19 cellular contexts compared by ENCODE assay signal in genomic region chr1:3105167-3105863, GRCh38. TPM values are rescaled to one million over a fixed set of nuclear protein-coding genes. Genes with fewer than 3 reads are reported as not detected.
DNase-seq lines count a peak whose midpoint lies in the region; ATAC-seq and TF ChIP-seq lines count a peak whose summit lies in the region.
"Had no signal": no experiment of that assay in that cellular context is flagged by ENCODE, and none has a peak within 500 bp of the region (broad histone marks: within the 10 kb centered on the region; RNA-seq: fewer than 3 reads in every experiment).

No MANE protein-coding gene starts in this region.

- H3K4me3 ChIP-seq in body of pancreas: no peak overlapping the region
- H3K4me3 ChIP-seq: PC-9, testis had no signal

- H3K27ac ChIP-seq in body of pancreas: peak overlapping the region; percentile 15 to 74 (median 44)
- H3K27ac ChIP-seq: PC-9, testis had no signal

- no peak for TF ChIP-seq CTCF in body of pancreas (IDR thresholded peaks at IDR 0.05)

- WGBS in body of pancreas, 2 donors: 58 to 78% methylated on average over 11 to 24 of the region's 24 CpGs

- H3K9me3 Mint-ChIP-seq in activated CD4-positive, alpha-beta T cell treated with anti-CD3 and anti-CD28 coated beads for 36 hours (ENCODE audit: low read depth): no peaks in the 10 kb centered on the region
- H3K9me3 Mint-ChIP-seq: activated CD4-positive, alpha-beta T cell treated with anti-CD3 and anti-CD28 coated beads, Interleukin-2, amount 10 ng/mL, durations not matched to agents 7 days and 5 days; activated T-helper 2 cell treated with anti-CD3 and anti-CD28 coated beads, Interferon-gamma antibody, Interleukin-2, Interleukin-4, amounts not matched to agents 10 μg/mL and 5 μg/mL and 100 μg/mL, durations not matched to agents 14 hours and 24 hours and 36 hours; CD4-positive, alpha-beta T cell; central memory CD8-positive, alpha-beta T cell had no signal

- CTCF ChIA-PET in HEK293T (lab: Yijun Ruan, JAX): no interaction called here
- CTCF ChIA-PET in activated CD4-positive, alpha-beta T cell treated with anti-CD3 and anti-CD28 coated beads for 36 hours (lab: Charles Lee): no interaction called here

- H3K27me3 ChIP-seq in body of pancreas: no peaks in the 10 kb centered on the region
- H3K27me3 ChIP-seq: testis had no signal

- H3K4me1 ChIP-seq in body of pancreas: peaks cover 31% of the 10 kb centered on the region

- intact Hi-C loops in body of pancreas (cut with DNase I) (no loop called here), left cardiac atrium (cut with DNase I) (no loop called here)
- intact Hi-C loops in activated CD4-positive, alpha-beta T cell treated with anti-CD3 and anti-CD28 coated beads for 36 hours (cut with DNase I, micrococcal nuclease): no loop called here

- POLR2A ChIA-PET in HEK293T (lab: Yijun Ruan, JAX): interaction anchor here (1.2 kb wide), 1 partner anchor 130 kb away, joined by 3 read pairs; no protein-coding TSS in a partner anchor
- POLR2A ChIA-PET in activated CD4-positive, alpha-beta T cell treated with anti-CD3 and anti-CD28 coated beads for 36 hours (lab: Charles Lee): no interaction called here

- no peaks in the 10 kb centered on the region for H3K36me3 Mint-ChIP-seq in activated CD4-positive, alpha-beta T cell treated with anti-CD3 and anti-CD28 coated beads for 36 hours (ENCODE audit: low read depth)
- H3K36me3 Mint-ChIP-seq: naive thymus-derived CD4-positive, alpha-beta T cell had no signal

- no peaks in the 10 kb centered on the region for H3K4me1 Mint-ChIP-seq in activated CD4-positive, alpha-beta T cell treated with anti-CD3 and anti-CD28 coated beads for 36 hours
- H3K4me1 Mint-ChIP-seq: activated CD4-positive, alpha-beta T cell treated with anti-CD3 and anti-CD28 coated beads, Interleukin-2, amount 10 ng/mL, durations not matched to agents 7 days and 5 days; central memory CD8-positive, alpha-beta T cell; naive thymus-derived CD4-positive, alpha-beta T cell had no signal

- ATAC-seq in body of pancreas: peak; percentile 79
- no peak for ATAC-seq in activated CD4-positive, alpha-beta T cell treated with anti-CD3 and anti-CD28 coated beads for 36 hours
- ATAC-seq in HG03135 (IDR thresholded peaks at IDR 0.05; ENCODE audit: unreplicated experiment): no peak
- no peak for ATAC-seq in left cardiac atrium
- ATAC-seq: naive thymus-derived CD4-positive, alpha-beta T cell had no signal

- H3K4me3 Mint-ChIP-seq in activated CD4-positive, alpha-beta T cell treated with anti-CD3 and anti-CD28 coated beads for 36 hours: no peak overlapping the region
- H3K4me3 Mint-ChIP-seq: activated CD4-positive, alpha-beta T cell treated with anti-CD3 and anti-CD28 coated beads, Interleukin-2, amount 10 ng/mL, durations not matched to agents 7 days and 5 days; CD4-positive, alpha-beta T cell; central memory CD8-positive, alpha-beta T cell; HFFc6; naive thymus-derived CD4-positive, alpha-beta T cell had no signal

- no peaks in the 10 kb centered on the region for H3K27me3 Mint-ChIP-seq in activated CD4-positive, alpha-beta T cell treated with anti-CD3 and anti-CD28 coated beads for 36 hours
- H3K27me3 Mint-ChIP-seq: activated CD4-positive, alpha-beta T cell treated with anti-CD3 and anti-CD28 coated beads, Interleukin-2, amount 10 ng/mL, durations not matched to agents 7 days and 5 days; CD4-positive, alpha-beta T cell had no signal

- no peak overlapping the region for H3K27ac Mint-ChIP-seq in activated CD4-positive, alpha-beta T cell treated with anti-CD3 and anti-CD28 coated beads for 36 hours
- H3K27ac Mint-ChIP-seq: activated CD4-positive, alpha-beta T cell treated with anti-CD3 and anti-CD28 coated beads, Interleukin-2, amount 10 ng/mL, durations not matched to agents 7 days and 5 days; activated T-helper 2 cell treated with anti-CD3 and anti-CD28 coated beads, Interferon-gamma antibody, Interleukin-2, Interleukin-4, amounts not matched to agents 10 μg/mL and 5 μg/mL and 100 μg/mL, durations not matched to agents 14 hours and 24 hours and 36 hours; CD4-positive, alpha-beta T cell; HFFc6; naive thymus-derived CD4-positive, alpha-beta T cell had no signal

- no peaks in the 10 kb centered on the region for H3K36me3 ChIP-seq in body of pancreas (replicated peaks in 1 of 2; ENCODE audit: insufficient read depth in 1 of 2, low read depth in 2 of 2)

- no peaks in the 10 kb centered on the region for H3K9me3 ChIP-seq in body of pancreas
- H3K9me3 ChIP-seq: testis had no signal

- TF ChIP-seq POLR2A in body of pancreas (IDR thresholded peaks at IDR 0.05): no peak

- peak; percentile 14 for DNase-seq in HEK293T (ENCODE audit: extremely low spot score)
- peak; percentile 37 to 58 (median 41) for DNase-seq in body of pancreas
- DNase-seq in inferior parietal cortex (ENCODE audit: extremely low spot score): peak; percentile 24
- DNase-seq in retina: peak; percentile 85
- DNase-seq in activated CD4-positive, alpha-beta T cell treated with anti-CD3 and anti-CD28 coated beads for 36 hours: no peak
- DNase-seq in GDM1 (lab: John Stamatoyannopoulos, UW): no peak
- no peak for DNase-seq in left cardiac atrium
- DNase-seq: activated CD4-positive, alpha-beta T cell treated with anti-CD3 and anti-CD28 coated beads, Interleukin-2, amount 10 ng/mL, durations not matched to agents 7 days and 5 days; CD4-positive, alpha-beta T cell; HFFc6; MV-4-11; naive thymus-derived CD4-positive, alpha-beta T cell; NCI-H345; PC-9; small intestine; testis had no signal

TF ChIP-seq in HEK293T, 16 proteins besides CTCF, POLR2A, EP300 and RAD21:
- no peak for TF ChIP-seq HDGF (IDR thresholded peaks at IDR 0.05; ENCODE audit: borderline replicate concordance)
- TF ChIP-seq, protein P1, sequence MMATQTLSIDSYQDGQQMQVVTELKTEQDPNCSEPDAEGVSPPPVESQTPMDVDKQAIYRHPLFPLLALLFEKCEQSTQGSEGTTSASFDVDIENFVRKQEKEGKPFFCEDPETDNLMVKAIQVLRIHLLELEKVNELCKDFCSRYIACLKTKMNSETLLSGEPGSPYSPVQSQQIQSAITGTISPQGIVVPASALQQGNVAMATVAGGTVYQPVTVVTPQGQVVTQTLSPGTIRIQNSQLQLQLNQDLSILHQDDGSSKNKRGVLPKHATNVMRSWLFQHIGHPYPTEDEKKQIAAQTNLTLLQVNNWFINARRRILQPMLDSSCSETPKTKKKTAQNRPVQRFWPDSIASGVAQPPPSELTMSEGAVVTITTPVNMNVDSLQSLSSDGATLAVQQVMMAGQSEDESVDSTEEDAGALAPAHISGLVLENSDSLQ (IDR thresholded peaks at IDR 0.05): no peak
- TF ChIP-seq NFRKB (IDR thresholded peaks at IDR 0.05): no peak
- no peak for TF ChIP-seq LEF1 (IDR thresholded peaks at IDR 0.05; ENCODE audit: borderline replicate concordance)
- TF ChIP-seq L3MBTL2 (conservative IDR thresholded peaks at IDR 0.05): no peak
- no peak for TF ChIP-seq ARNT (IDR thresholded peaks at IDR 0.05)
- TF ChIP-seq BHLHE40 (IDR thresholded peaks at IDR 0.05; ENCODE audit: borderline replicate concordance): no peak
- no peak for TF ChIP-seq ELF4 (IDR thresholded peaks at IDR 0.05)
- no peak for TF ChIP-seq CTBP1 (IDR thresholded peaks at IDR 0.05; ENCODE audit: borderline replicate concordance)
- TF ChIP-seq SP1 (IDR thresholded peaks at IDR 0.05): no peak
- TF ChIP-seq ZNF384 (IDR thresholded peaks at IDR 0.05): no peak

RNA-seq across cellular contexts. Expression of gene PRDM16, which starts 36.3 kb away (rescaled TPM):
- total RNA-seq in body of pancreas: 10 to 100 TPM; 15.2 to 16.6 TPM
- under 1 TPM in 1 of 2 experiments, not detected in 1; 0.32 TPM for total RNA-seq in activated CD4-positive, alpha-beta T cell treated with anti-CD3 and anti-CD28 coated beads for 36 hours
- 1 to 10 TPM in 1 of 2 donors, under 1 TPM in 1; 0.99 to 1.2 TPM for total RNA-seq in left cardiac atrium
- total RNA-seq: activated T-helper 2 cell treated with anti-CD3 and anti-CD28 coated beads, Interferon-gamma antibody, Interleukin-2, Interleukin-4, amounts not matched to agents 10 μg/mL and 5 μg/mL and 100 μg/mL, durations not matched to agents 14 hours and 24 hours and 36 hours; CD4-positive, alpha-beta T cell; HFFc6; PC-9 had no signal

Comparison
In these comparisons a context has a peak if more than half of its experiments do, and no peak if none do; other contexts are left out.
1. DNase-seq: peak in HEK293T (single experiment), body of pancreas (4 of 4), inferior parietal cortex (single experiment) and retina (single experiment); none in activated CD4-positive, alpha-beta T cell treated with anti-CD3 and anti-CD28 coated beads for 36 hours (single experiment), GDM1 (single experiment) and left cardiac atrium (single experiment).
2. RNA of gene PRDM16, which starts 36.3 kb away (total RNA-seq): 15.2 to 16.6 TPM in body of pancreas; 0.99 to 1.2 TPM in left cardiac atrium and 0.32 TPM in activated CD4-positive, alpha-beta T cell treated with anti-CD3 and anti-CD28 coated beads for 36 hours; every median in the first group is over 4 times any median in the second.